In the genomic region with DNA sequence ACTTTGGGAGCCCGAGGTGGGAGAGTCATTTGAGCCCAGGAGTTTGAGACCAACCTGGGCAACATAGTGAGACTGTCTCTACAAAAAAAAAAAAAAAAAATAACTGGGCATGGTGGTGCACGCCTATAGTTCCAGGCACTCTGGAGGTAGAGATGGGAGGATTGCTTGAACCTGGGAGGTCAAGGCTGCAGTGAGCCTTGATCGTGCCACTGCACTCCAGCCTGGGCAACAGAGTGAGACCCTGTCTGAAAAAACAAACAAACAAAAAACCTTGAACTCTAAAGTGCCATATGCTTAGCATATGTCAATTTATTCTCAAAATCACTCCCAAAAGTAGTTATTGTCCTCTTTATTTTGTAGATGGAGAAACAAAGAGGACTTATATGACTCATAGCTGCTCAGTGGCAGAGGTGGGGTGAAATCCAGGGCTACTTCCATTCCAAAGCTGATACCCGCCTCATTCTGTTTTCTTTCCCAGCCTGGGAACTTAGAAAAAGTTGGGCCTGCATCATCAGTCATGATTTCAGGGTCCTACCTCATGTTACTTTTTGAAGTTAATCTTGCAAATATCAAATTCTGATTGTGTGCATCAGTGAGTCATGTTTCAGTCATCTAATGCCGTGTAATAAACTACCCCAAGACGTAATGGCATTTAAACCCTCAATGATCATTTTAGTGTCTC, we compare ENCODE assay signal across 1 cellular context.
TF ChIP-seq lines count a peak whose summit lies in the region.

No MANE protein-coding gene starts in this region.

TF ChIP-seq in IMR-90, 13 proteins besides CTCF, POLR2A, EP300 and RAD21:
- TF ChIP-seq SMC3 (IDR thresholded peaks at IDR 0.05; ENCODE audit: low read depth, low read length) (no peak), BHLHE40 (IDR thresholded peaks at IDR 0.05; ENCODE audit: low read depth, low read length) (no peak), RCOR1 (IDR thresholded peaks at IDR 0.05; ENCODE audit: insufficient replicate concordance, low read length) (no peak), MAFK (IDR thresholded peaks at IDR 0.05; ENCODE audit: low read depth, low read length) (no peak), NFE2L2 (IDR thresholded peaks at IDR 0.05; ENCODE audit: low read depth, low read length) (no peak)
- TF ChIP-seq, protein P1, sequence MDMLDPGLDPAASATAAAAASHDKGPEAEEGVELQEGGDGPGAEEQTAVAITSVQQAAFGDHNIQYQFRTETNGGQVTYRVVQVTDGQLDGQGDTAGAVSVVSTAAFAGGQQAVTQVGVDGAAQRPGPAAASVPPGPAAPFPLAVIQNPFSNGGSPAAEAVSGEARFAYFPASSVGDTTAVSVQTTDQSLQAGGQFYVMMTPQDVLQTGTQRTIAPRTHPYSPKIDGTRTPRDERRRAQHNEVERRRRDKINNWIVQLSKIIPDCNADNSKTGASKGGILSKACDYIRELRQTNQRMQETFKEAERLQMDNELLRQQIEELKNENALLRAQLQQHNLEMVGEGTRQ (IDR thresholded peaks at IDR 0.05; ENCODE audit: low read depth, low read length): no peak
